Comparison of ENCODE assay signal across 14 cellular contexts in genomic region chr3:193732391-193732790, GRCh38.
DNase-seq lines count a peak whose midpoint lies in the region; ATAC-seq and TF ChIP-seq lines count a peak whose summit lies in the region.
"Had no signal": no experiment of that assay in that cellular context is flagged by ENCODE, and none has a peak within 500 bp of the region (broad histone marks: within the 10 kb centered on the region; RNA-seq: fewer than 3 reads in every experiment).

No MANE protein-coding gene starts in this region.

- H3K4me3 Mint-ChIP-seq in HFFc6 = no peak overlapping the region
- no peak overlapping the region for H3K4me3 Mint-ChIP-seq in chondrocyte (ENCODE audit: unreplicated experiment)
- H3K4me3 Mint-ChIP-seq: activated CD4-positive, alpha-beta memory T cell treated with anti-CD3 and anti-CD28 coated beads for 36 hours; activated naive CD4-positive, alpha-beta T cell treated with anti-CD3 and anti-CD28 coated beads for 36 hours; naive thymus-derived CD8-positive, alpha-beta T cell had no signal

- H3K36me3 Mint-ChIP-seq in HFFc6 (ENCODE audit: low read depth) (no peaks in the 10 kb centered on the region), chondrocyte (ENCODE audit: low read depth) (peaks cover 6% of the 10 kb centered on the region)
- H3K36me3 Mint-ChIP-seq: activated CD4-positive, alpha-beta memory T cell treated with anti-CD3 and anti-CD28 coated beads for 36 hours; naive thymus-derived CD8-positive, alpha-beta T cell had no signal

- H3K4me1 Mint-ChIP-seq in HFFc6 (ENCODE audit: low read depth) (peaks cover 10% of the 10 kb centered on the region), chondrocyte (ENCODE audit: low read depth) (peaks cover 5% of the 10 kb centered on the region)

- ATAC-seq in HG03175 (IDR thresholded peaks at IDR 0.05; ENCODE audit: unreplicated experiment) = no peak
- ATAC-seq: naive thymus-derived CD8-positive, alpha-beta T cell had no signal

- no peaks in the 10 kb centered on the region for H3K9me3 Mint-ChIP-seq in HFFc6
- H3K9me3 Mint-ChIP-seq in chondrocyte (ENCODE audit: low read depth) = no peaks in the 10 kb centered on the region
- H3K9me3 Mint-ChIP-seq: activated CD4-positive, alpha-beta memory T cell treated with anti-CD3 and anti-CD28 coated beads for 36 hours; activated naive CD4-positive, alpha-beta T cell treated with anti-CD3 and anti-CD28 coated beads for 36 hours; naive thymus-derived CD8-positive, alpha-beta T cell had no signal

- DNase-seq in 8988T (peak; percentile 39), HFFc6 (peak; percentile 84), astrocyte of the cerebellum (ENCODE audit: low read depth) (peak; percentile 39), islet precursor cell (peak; percentile 76), chondrocyte (ENCODE audit: low spot score) (no peak), SHP77 (lab: John Stamatoyannopoulos, UW) (no peak), NCI-H2171 (lab: John Stamatoyannopoulos, UW) (no peak)
- DNase-seq: activated CD4-positive, alpha-beta memory T cell treated with anti-CD3 and anti-CD28 coated beads for 36 hours; activated naive CD4-positive, alpha-beta T cell treated with anti-CD3 and anti-CD28 coated beads for 36 hours; effector CD4-positive, alpha-beta T cell; H7; naive thymus-derived CD8-positive, alpha-beta T cell; NCI-H446 treated with DMSO at 0.1 percent for 48 hours had no signal

- H3K4me3 ChIP-seq in astrocyte of the cerebellum (ENCODE audit: low read depth, low read length) = no peak overlapping the region

- in situ Hi-C loops in astrocyte of the cerebellum (cut with HindIII; ENCODE audit: low sequenced_read_pairs) = no loop called here

- H3K27me3 Mint-ChIP-seq in HFFc6 (ENCODE audit: insufficient read depth) (peaks cover 24% of the 10 kb centered on the region), chondrocyte (ENCODE audit: low read depth) (peaks cover 32% of the 10 kb centered on the region)

- H3K27ac Mint-ChIP-seq in HFFc6 = no peak overlapping the region
- no peak overlapping the region for H3K27ac Mint-ChIP-seq in chondrocyte (ENCODE audit: unreplicated experiment)
- H3K27ac Mint-ChIP-seq: activated CD4-positive, alpha-beta memory T cell treated with anti-CD3 and anti-CD28 coated beads for 36 hours; activated naive CD4-positive, alpha-beta T cell treated with anti-CD3 and anti-CD28 coated beads for 36 hours had no signal

- TF ChIP-seq CTCF in HFFc6 (IDR thresholded peaks at IDR 0.05) (no peak), astrocyte of the cerebellum (IDR thresholded peaks at IDR 0.05; ENCODE audit: low read depth, low read length, missing control alignments) (no peak), chondrocyte (IDR thresholded peaks at IDR 0.05) (no peak)

Comparison
In these comparisons a context has a peak if more than half of its experiments do, and no peak if none do; other contexts are left out.
1. DNase-seq: peak in 8988T (single experiment), HFFc6 (single experiment), astrocyte of the cerebellum (single experiment) and islet precursor cell (single experiment); none in chondrocyte (single experiment), SHP77 (0 of 2) and NCI-H2171 (single experiment).